ENCODE assay signal across 29 cellular contexts in genomic region chr15:49946681-49947080, GRCh38.
DNase-seq lines count a peak whose midpoint lies in the region; ATAC-seq and TF ChIP-seq lines count a peak whose summit lies in the region.
"Had no signal": no experiment of that assay in that cellular context is flagged by ENCODE, and none has a peak within 500 bp of the region (broad histone marks: within the 10 kb centered on the region; RNA-seq: fewer than 3 reads in every experiment).

No MANE protein-coding gene starts in this region.

- H3K4me1 Mint-ChIP-seq in CD14-positive monocyte, result peaks cover 4% of the 10 kb centered on the region
- H3K4me1 Mint-ChIP-seq in endodermal cell, result no peaks in the 10 kb centered on the region
- no peaks in the 10 kb centered on the region for H3K4me1 Mint-ChIP-seq in activated CD4-positive, alpha-beta T cell treated with anti-CD3 and anti-CD28 coated beads, Interleukin-2, amount 10 ng/mL, durations not matched to agents 7 days and 5 days
- H3K4me1 Mint-ChIP-seq: activated naive CD8-positive, alpha-beta T cell treated with anti-CD3 and anti-CD28 coated beads for 36 hours; memory B cell; WTC11 had no signal

- TF ChIP-seq CTCF in CD14-positive monocyte (IDR thresholded peaks at IDR 0.05) (no peak), VCaP (conservative IDR thresholded peaks at IDR 0.05) (no peak), endodermal cell (conservative IDR thresholded peaks at IDR 0.05) (no peak)

- no peak overlapping the region for H3K9ac ChIP-seq in endodermal cell (ENCODE audit: extremely low read depth, low read length, poor library complexity, severe bottlenecking)

- H3K4me1 ChIP-seq in endodermal cell (ENCODE audit: control insufficient read depth, insufficient read depth, low read length), result no peaks in the 10 kb centered on the region
- H3K4me1 ChIP-seq: BE2C, sigmoid colon, stomach, tibial artery had no signal

- H3K9me3 Mint-ChIP-seq in CD14-positive monocyte (peaks cover 16 to 45% (median 24%) of the 10 kb centered on the region in 7 donors), endodermal cell (peaks cover 24% of the 10 kb centered on the region)
- peaks cover 29% of the 10 kb centered on the region for H3K9me3 Mint-ChIP-seq in activated CD4-positive, alpha-beta T cell treated with anti-CD3 and anti-CD28 coated beads, Interleukin-2, amount 10 ng/mL, durations not matched to agents 7 days and 5 days

- ATAC-seq in GM19463 (IDR thresholded peaks at IDR 0.05; ENCODE audit: unreplicated experiment), result no peak
- ATAC-seq: activated CD8-positive, alpha-beta memory T cell treated with anti-CD3 and anti-CD28 coated beads, Interleukin-2, amount 10 ng/mL, durations not matched to agents 7 days and 5 days; activated T-cell treated with anti-CD3 and anti-CD28 coated beads, Interleukin-2, amount 50 U/mL, for 4 hours; WTC11 had no signal

- H3K27ac ChIP-seq in VCaP, result peak overlapping the region; percentile 91
- H3K27ac ChIP-seq in endodermal cell (ENCODE audit: low read depth, low read length), result no peak overlapping the region
- H3K27ac ChIP-seq: cardiac muscle cell, sigmoid colon, stomach, tibial artery had no signal

- POLR2A ChIA-PET in activated CD4-positive, alpha-beta T cell treated with anti-CD3 and anti-CD28 coated beads, Interleukin-2, amount 10 ng/mL, durations not matched to agents 7 days and 5 days (lab: Charles Lee), result no interaction called here

- peaks cover 14% of the 10 kb centered on the region for H3K9me3 ChIP-seq in endodermal cell (ENCODE audit: control insufficient read depth, low read length)
- H3K9me3 ChIP-seq: BE2C had no signal

- no peak overlapping the region for H3K4me3 ChIP-seq in endodermal cell (ENCODE audit: low read length)
- H3K4me3 ChIP-seq: cardiac muscle cell, sigmoid colon, stomach, tibial artery had no signal

- no peaks in the 10 kb centered on the region for H3K36me3 ChIP-seq in endodermal cell (ENCODE audit: control insufficient read depth, insufficient read depth, low read length)
- H3K36me3 ChIP-seq: BE2C, cardiac muscle cell, sigmoid colon, stomach, tibial artery had no signal

- 90% methylated on average over 2 of the region's 2 CpGs; no CpG with 5 or more reads in 1 of the 2 experiments for WGBS in endodermal cell (ENCODE audit: insufficient coverage in 1 of 2, insufficient read length in 1 of 2), 2 experiments

- DNase-seq in CD14-positive monocyte (ENCODE audit: low spot score) (no peak), NCI-H2029 (lab: John Stamatoyannopoulos, UW) (peak; percentile 59), mucosa of gallbladder (ENCODE audit: low spot score) (peak; percentile 64), endodermal cell (no peak)
- DNase-seq in activated CD4-positive, alpha-beta T cell treated with anti-CD3 and anti-CD28 coated beads, Interleukin-2, amount 10 ng/mL, durations not matched to agents 7 days and 5 days, result no peak
- DNase-seq: activated CD8-positive, alpha-beta memory T cell treated with anti-CD3 and anti-CD28 coated beads, Interleukin-2, amount 10 ng/mL, durations not matched to agents 7 days and 5 days; activated gamma-delta T cell; activated naive CD8-positive, alpha-beta T cell treated with anti-CD3 and anti-CD28 coated beads for 36 hours; activated T-cell treated with anti-CD3 and anti-CD28 coated beads, Interleukin-2, amount 50 U/mL, for 4 hours; aorta; BE2C; DMS153; H7; hippocampal formation; Karpas-422; NCI-H526; SIG-M5; sigmoid colon; stimulated activated CD4-positive, alpha-beta T cell treated with anti-CD3 and anti-CD28 coated beads, Interleukin-12 subunit alpha, Interleukin-12 subunit beta, amount 100 ng/mL, for 4 hours; stimulated activated CD4-positive, alpha-beta T cell treated with anti-CD3 and anti-CD28 coated beads, Interleukin-2, amount 100 ng/mL, for 48 hours; stomach; SW 1271; T1000; tibial artery had no signal

- H3K4me3 Mint-ChIP-seq in CD14-positive monocyte (no peak overlapping the region), endodermal cell (no peak overlapping the region)
- no peak overlapping the region for H3K4me3 Mint-ChIP-seq in activated CD4-positive, alpha-beta T cell treated with anti-CD3 and anti-CD28 coated beads, Interleukin-2, amount 10 ng/mL, durations not matched to agents 7 days and 5 days
- H3K4me3 Mint-ChIP-seq: activated CD8-positive, alpha-beta memory T cell treated with anti-CD3 and anti-CD28 coated beads, Interleukin-2, amount 10 ng/mL, durations not matched to agents 7 days and 5 days; activated naive CD8-positive, alpha-beta T cell treated with anti-CD3 and anti-CD28 coated beads for 36 hours; activated T-cell treated with anti-CD3 and anti-CD28 coated beads, Interleukin-2, amount 50 U/mL, for 4 hours; memory B cell; WTC11 had no signal

- peaks cover 25 to 45% of the 10 kb centered on the region in 2 donors for H3K36me3 Mint-ChIP-seq in CD14-positive monocyte
- H3K36me3 Mint-ChIP-seq in endodermal cell (ENCODE audit: low read depth), result no peaks in the 10 kb centered on the region
- H3K36me3 Mint-ChIP-seq in activated CD4-positive, alpha-beta T cell treated with anti-CD3 and anti-CD28 coated beads, Interleukin-2, amount 10 ng/mL, durations not matched to agents 7 days and 5 days (ENCODE audit: low read depth), result peaks cover 3% of the 10 kb centered on the region
- H3K36me3 Mint-ChIP-seq: memory B cell had no signal

- intact Hi-C loops in CD14-positive monocyte (cut with micrococcal nuclease), result no loop called here

- H3K27me3 Mint-ChIP-seq in CD14-positive monocyte (ENCODE audit: low read depth in 3 of 3) (no peaks in the 10 kb centered on the region), endodermal cell (ENCODE audit: insufficient read depth) (no peaks in the 10 kb centered on the region)
- H3K27me3 Mint-ChIP-seq in activated CD4-positive, alpha-beta T cell treated with anti-CD3 and anti-CD28 coated beads, Interleukin-2, amount 10 ng/mL, durations not matched to agents 7 days and 5 days, result peaks cover 2% of the 10 kb centered on the region
- H3K27me3 Mint-ChIP-seq: activated CD8-positive, alpha-beta memory T cell treated with anti-CD3 and anti-CD28 coated beads, Interleukin-2, amount 10 ng/mL, durations not matched to agents 7 days and 5 days; memory B cell had no signal

- no peaks in the 10 kb centered on the region for H3K27me3 ChIP-seq in endodermal cell (ENCODE audit: control insufficient read depth, insufficient read depth, low read length, poor library complexity, severe bottlenecking)
- H3K27me3 ChIP-seq: BE2C, cardiac muscle cell, sigmoid colon, stomach, tibial artery had no signal

- CTCF ChIA-PET in activated CD4-positive, alpha-beta T cell treated with anti-CD3 and anti-CD28 coated beads, Interleukin-2, amount 10 ng/mL, durations not matched to agents 7 days and 5 days (lab: Charles Lee), result interaction anchor here (0.6 kb wide), 2 partner anchors 23 to 36 kb away, joined by 3 read pairs; no protein-coding TSS in a partner anchor

- H3K27ac Mint-ChIP-seq in CD14-positive monocyte (peak overlapping the region in 6 of 7 donors; percentile 4 to 78 (median 44)), endodermal cell (no peak overlapping the region)
- no peak overlapping the region for H3K27ac Mint-ChIP-seq in activated CD4-positive, alpha-beta T cell treated with anti-CD3 and anti-CD28 coated beads, Interleukin-2, amount 10 ng/mL, durations not matched to agents 7 days and 5 days
- H3K27ac Mint-ChIP-seq: activated CD8-positive, alpha-beta memory T cell treated with anti-CD3 and anti-CD28 coated beads, Interleukin-2, amount 10 ng/mL, durations not matched to agents 7 days and 5 days; activated naive CD8-positive, alpha-beta T cell treated with anti-CD3 and anti-CD28 coated beads for 36 hours; memory B cell; WTC11 had no signal

Comparison
In these comparisons a context has a peak if more than half of its experiments do, and no peak if none do; other contexts are left out.
1. DNase-seq: peak in NCI-H2029 (single experiment) and mucosa of gallbladder (single experiment); none in CD14-positive monocyte (single experiment), endodermal cell (single experiment) and activated CD4-positive, alpha-beta T cell treated with anti-CD3 and anti-CD28 coated beads, Interleukin-2, amount 10 ng/mL, durations not matched to agents 7 days and 5 days (single experiment).
2. H3K27ac Mint-ChIP-seq: peak in CD14-positive monocyte (6 of 7); none in endodermal cell (single experiment) and activated CD4-positive, alpha-beta T cell treated with anti-CD3 and anti-CD28 coated beads, Interleukin-2, amount 10 ng/mL, durations not matched to agents 7 days and 5 days (single experiment).